ENCODE assay signal across 12 cellular contexts in the genomic region with DNA sequence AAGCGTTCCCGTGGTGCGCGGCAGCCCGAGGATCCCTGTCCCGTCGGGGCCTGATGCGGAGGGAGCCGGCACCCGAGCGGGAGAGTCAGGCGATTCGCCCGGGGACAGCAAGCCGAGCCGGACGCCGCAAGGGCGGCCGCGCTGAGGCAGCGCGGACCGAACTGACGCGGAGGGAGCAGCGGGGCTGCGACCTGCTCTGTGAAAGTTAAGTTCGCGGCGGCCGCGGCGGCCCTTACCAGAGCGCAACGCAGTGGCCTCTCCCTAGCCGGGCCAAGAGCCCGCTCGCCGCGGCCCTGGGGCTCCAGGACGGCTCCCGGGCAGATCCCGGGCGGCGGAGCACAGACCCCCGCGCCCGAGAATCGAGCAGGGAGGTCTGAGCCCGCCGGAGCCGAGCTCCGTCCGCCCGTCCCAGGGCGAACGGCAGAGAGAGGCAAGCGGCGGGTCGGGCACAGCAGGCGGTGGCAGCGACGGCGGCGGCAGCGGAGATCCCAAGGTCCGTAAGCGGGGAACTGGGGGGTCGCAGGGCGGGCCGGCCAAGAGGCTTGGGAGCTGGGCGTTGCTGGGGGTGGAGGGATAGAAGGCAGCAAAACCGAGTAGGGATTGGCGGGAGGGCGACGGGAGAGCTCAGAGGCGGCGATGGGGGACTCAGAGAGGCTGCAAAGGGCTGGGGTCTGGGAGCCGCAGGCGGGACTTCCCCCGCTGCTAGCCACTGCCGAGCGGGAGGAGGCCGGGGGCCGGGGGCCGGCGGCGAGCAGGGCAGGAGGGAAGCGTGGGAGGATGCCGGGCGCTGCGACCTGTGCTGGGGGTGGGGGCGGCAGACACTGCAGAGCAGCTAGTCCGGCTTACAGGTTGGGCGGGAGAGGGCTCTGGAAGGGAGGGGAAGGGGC. TPM values are rescaled to one million over a fixed set of nuclear protein-coding genes. Genes with fewer than 3 reads are reported as not detected.
DNase-seq lines count a peak whose midpoint lies in the region; ATAC-seq and TF ChIP-seq lines count a peak whose summit lies in the region.
"Had no signal": no experiment of that assay in that cellular context is flagged by ENCODE, and none has a peak within 500 bp of the region (broad histone marks: within the 10 kb centered on the region; RNA-seq: fewer than 3 reads in every experiment).

No MANE protein-coding gene starts in this region.

- no peaks in the 10 kb centered on the region for H3K36me3 ChIP-seq in ascending aorta
- H3K36me3 ChIP-seq in sigmoid colon, result no peaks in the 10 kb centered on the region

- peak; percentile 60 for DNase-seq in DMS 273 (lab: John Stamatoyannopoulos, UW; ENCODE audit: unreplicated experiment)
- DNase-seq in DMS 273 treated with DMSO at 0.1 percent for 48 hours (lab: John Stamatoyannopoulos, UW), result no peak
- DNase-seq in ascending aorta (ENCODE audit: low spot score in 2 of 2), result no peak
- DNase-seq in sigmoid colon, result no peak
- no peak for DNase-seq in COLO829 (ENCODE audit: low spot score)
- DNase-seq in HuH-7.5 (ENCODE audit: low spot score), result no peak
- DNase-seq: NCI-H1417 treated with DMSO at 0.1 percent for 48 hours, NCI-H774, substantia nigra had no signal

- H3K27me3 ChIP-seq in ascending aorta (no peaks in the 10 kb centered on the region), sigmoid colon (peaks cover 8 to 66% (median 22%) of the 10 kb centered on the region in 3 donors)

- no peak for TF ChIP-seq CTCF in ascending aorta (IDR thresholded peaks at IDR 0.05)
- no peak for TF ChIP-seq CTCF in sigmoid colon (IDR thresholded peaks at IDR 0.05)

- no peak overlapping the region for H3K27ac ChIP-seq in ascending aorta
- H3K27ac ChIP-seq in sigmoid colon, result no peak overlapping the region
- H3K27ac ChIP-seq: 22Rv1 had no signal

- no peak for TF ChIP-seq POLR2A in sigmoid colon (IDR thresholded peaks at IDR 0.05)

- no peak for ATAC-seq in SK-N-SH treated with all-trans-retinoic acid at 6 μM for 48 hours

- H3K9me3 ChIP-seq in ascending aorta (peaks cover 0 to 9% of the 10 kb centered on the region in 2 donors), iPS-18c (ENCODE audit: control insufficient read depth, insufficient read depth, low read length) (peaks cover 29% of the 10 kb centered on the region), sigmoid colon (no peaks in the 10 kb centered on the region)

- H3K4me3 ChIP-seq in ascending aorta (peak overlapping the region; percentile 21 to 36), iPS-18c (ENCODE audit: insufficient read depth, low read depth, low read length) (peak overlapping the region; percentile 52), sigmoid colon (peak overlapping the region in 3 of 4 donors; percentile 3 to 34 (median 23))

- intact Hi-C loops in ascending aorta (cut with DNase I), result no loop called here
- intact Hi-C loops in sigmoid colon (cut with DNase I), result no loop called here

- no peak for TF ChIP-seq EP300 in sigmoid colon (IDR thresholded peaks at IDR 0.05)

- WGBS in sigmoid colon, 2 donors, result 3 to 21% methylated on average over 96 of the region's 96 CpGs

- H3K4me1 ChIP-seq in ascending aorta (no peaks in the 10 kb centered on the region), sigmoid colon (peaks cover 0 to 18% (median 11%) of the 10 kb centered on the region in 4 donors)

TF ChIP-seq in SK-N-SH treated with all-trans-retinoic acid at 6 μM for 48 hours, 23 proteins besides CTCF, POLR2A, EP300 and RAD21:
- TF ChIP-seq TOX (CRISPR knock-in tag; IDR thresholded peaks at IDR 0.05; ENCODE audit: borderline replicate concordance) (no peak), ZFP30 (CRISPR knock-in tag; IDR thresholded peaks at IDR 0.05) (no peak), RARB (CRISPR knock-in tag; IDR thresholded peaks at IDR 0.05) (no peak), ZNF565 (CRISPR knock-in tag; conservative IDR thresholded peaks at IDR 0.05; ENCODE audit: low read depth) (no peak), GLIS3 (CRISPR knock-in tag; IDR thresholded peaks at IDR 0.05) (no peak), SNAI2 (CRISPR knock-in tag; IDR thresholded peaks at IDR 0.05) (no peak), ARNTL (CRISPR knock-in tag; IDR thresholded peaks at IDR 0.05; ENCODE audit: borderline replicate concordance, low read depth) (no peak), ZNF8 (CRISPR knock-in tag; IDR thresholded peaks at IDR 0.05) (no peak), CSDC2 (CRISPR knock-in tag; IDR thresholded peaks at IDR 0.05) (no peak)

RNA-seq across cellular contexts. Expression of a gene that starts 1.0 kb away (rescaled TPM):
- total RNA-seq in ascending aorta (not detected), sigmoid colon (not detected)
- not detected for polyA plus RNA-seq in sigmoid colon
